16 cellular contexts compared by ENCODE assay signal in the genomic region with DNA sequence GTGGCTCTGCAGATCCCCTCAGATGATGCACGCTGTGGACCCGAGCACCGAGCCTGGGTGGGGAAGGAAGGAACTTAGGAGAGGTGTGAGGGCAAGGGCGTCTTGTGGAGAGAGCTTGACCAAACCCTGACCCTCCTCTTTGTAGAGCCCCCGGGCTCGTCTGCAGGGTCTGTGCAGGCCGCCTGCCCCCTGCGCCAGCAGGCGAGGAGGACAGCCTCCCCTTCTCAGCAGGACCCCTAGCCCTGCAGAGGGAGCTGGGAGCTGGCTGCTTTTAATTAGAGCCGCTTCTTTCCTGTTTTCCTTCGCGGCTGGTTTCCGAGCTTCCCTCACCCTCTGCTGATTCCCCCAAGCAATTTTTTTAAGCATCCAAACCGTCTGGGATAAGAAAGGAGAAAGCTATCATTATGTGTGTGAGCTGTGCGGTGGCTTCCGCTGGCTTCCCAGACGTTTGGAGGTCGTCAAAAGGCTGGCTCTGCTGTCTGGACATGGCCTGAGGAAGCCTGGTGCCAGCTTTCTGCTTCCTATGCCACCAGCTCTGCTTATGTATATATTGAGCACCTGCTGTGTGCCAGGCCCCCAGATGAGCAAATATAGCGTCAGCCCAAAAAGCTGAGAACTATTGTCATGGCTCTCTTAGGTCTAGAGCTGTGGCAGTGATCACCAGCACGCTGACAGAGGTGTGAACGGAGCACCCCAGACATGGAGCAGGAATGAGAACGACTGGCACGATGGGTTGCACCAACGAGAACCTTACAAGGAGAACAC.
DNase-seq lines count a peak whose midpoint lies in the region; FAIRE-seq and TF ChIP-seq lines count a peak whose summit lies in the region.
"Had no signal": no experiment of that assay in that cellular context is flagged by ENCODE, and none has a peak within 500 bp of the region (broad histone marks: within the 10 kb centered on the region; RNA-seq: fewer than 3 reads in every experiment).

No MANE protein-coding gene starts in this region.

- H3K4me2 ChIP-seq in neural cell (ENCODE audit: low read length), result no peak overlapping the region

- no peak for FAIRE-seq in GM19239 (lab: Jason Lieb, UNC)
- FAIRE-seq: frontal cortex had no signal

- peaks cover 59% of the 10 kb centered on the region for H3K4me1 Mint-ChIP-seq in brain

- TF ChIP-seq RAD21 in neural cell (conservative IDR thresholded peaks at IDR 0.05), result no peak

- peak; percentile 17 for DNase-seq in NCI-H146 (lab: John Stamatoyannopoulos, UW)
- DNase-seq in NCI-H146 treated with DMSO at 0.1 percent for 48 hours (lab: John Stamatoyannopoulos, UW; ENCODE audit: unreplicated experiment), result no peak
- DNase-seq in NCI-H1092 (lab: John Stamatoyannopoulos, UW), result peak; percentile 75
- DNase-seq in NCI-H187 treated with DMSO at 0.1 percent for 48 hours (lab: John Stamatoyannopoulos, UW), result no peak
- no peak for DNase-seq in GM19239 (ENCODE audit: insufficient read length, low spot score)
- no peak for DNase-seq in SIG-M5 treated with dmso at 0.1 percent for 504 hours (lab: John Stamatoyannopoulos, UW; ENCODE audit: unreplicated experiment)
- DNase-seq: 8988T; activated effector memory CD4-positive, alpha-beta T cell treated with anti-CD3 and anti-CD28 coated beads, Interleukin-2, amount 50 U/mL, for 16 hours; dermis blood vessel endothelial cell; left cardiac atrium; NCI-H1436 treated with DMSO at 0.1 percent for 48 hours; Peyer's patch; stimulated activated CD4-positive, alpha-beta T cell treated with anti-CD3 and anti-CD28 coated beads, Interleukin-2, amount 100 ng/mL, for 24 hours had no signal

- H3K9ac ChIP-seq in neural cell (ENCODE audit: low read length), result no peak overlapping the region

- peaks cover 3 to 13% (median 5%) of the 10 kb centered on the region in 5 experiments for H3K9me3 Mint-ChIP-seq in brain

- H3K4me3 ChIP-seq in neural cell (ENCODE audit: low read length), result no peak overlapping the region
- H3K4me3 ChIP-seq: Peyer's patch had no signal

- no peaks in the 10 kb centered on the region for H3K9me3 ChIP-seq in neural cell (ENCODE audit: low read length)
- H3K9me3 ChIP-seq: Peyer's patch had no signal

- H4K20me1 ChIP-seq in neural cell (ENCODE audit: insufficient read depth), result no peaks in the 10 kb centered on the region

- no peaks in the 10 kb centered on the region for H3K79me2 ChIP-seq in neural cell (replicated peaks; ENCODE audit: insufficient read depth, low read length)

- no peaks in the 10 kb centered on the region for H3K36me3 Mint-ChIP-seq in brain

- H3K27me3 Mint-ChIP-seq in brain, result no peaks in the 10 kb centered on the region

- no peak overlapping the region for H2AFZ ChIP-seq in neural cell (ENCODE audit: low read depth, low read length)

- H3K4me3 Mint-ChIP-seq in brain, result peak overlapping the region in 3 of 5 experiments; percentile 5 to 65 (median 62)

- no peaks in the 10 kb centered on the region for H3K27me3 ChIP-seq in neural cell (ENCODE audit: insufficient read depth, low read depth, low read length)
- H3K27me3 ChIP-seq: Peyer's patch had no signal

- H3K36me3 ChIP-seq in neural cell (ENCODE audit: insufficient read depth, low read length), result no peaks in the 10 kb centered on the region
- H3K36me3 ChIP-seq: Peyer's patch had no signal

- no peak for TF ChIP-seq EP300 in neural cell (conservative IDR thresholded peaks at IDR 0.05; ENCODE audit: poor library complexity, severe bottlenecking)

- TF ChIP-seq CTCF in brain (conservative IDR thresholded peaks at IDR 0.05) (peak; percentile 13 to 29), neural cell (IDR thresholded peaks at IDR 0.05; ENCODE audit: poor library complexity, severe bottlenecking) (peak; percentile 16)

- H3K9me2 ChIP-seq in neural cell (ENCODE audit: insufficient read depth, low read length), result no peaks in the 10 kb centered on the region

- H3K27ac Mint-ChIP-seq in brain, result peak overlapping the region; percentile 44 to 98 (median 92)

- H3F3A ChIP-seq in neural cell (ENCODE audit: insufficient read depth, low read length, poor library complexity, severe bottlenecking), result no peaks in the 10 kb centered on the region

- peak overlapping the region; percentile 29 for H3K27ac ChIP-seq in neural cell (ENCODE audit: low read length)
- H3K27ac ChIP-seq: Peyer's patch had no signal

TF ChIP-seq in neural cell, 6 proteins besides CTCF, POLR2A, EP300 and RAD21:
- TF ChIP-seq POLR2AphosphoS5 (IDR thresholded peaks at IDR 0.05), result peak; percentile 54
- TF ChIP-seq EZH2 (IDR thresholded peaks at IDR 0.05; ENCODE audit: borderline replicate concordance, insufficient read depth, low read length, poor library complexity, severe bottlenecking), result no peak
- TF ChIP-seq REST (IDR thresholded peaks at IDR 0.05; ENCODE audit: borderline replicate concordance), result peak; percentile 93

Comparison
In these comparisons a context has a peak if more than half of its experiments do, and no peak if none do; other contexts are left out.
1. DNase-seq: peak in NCI-H146 (single experiment) and NCI-H1092 (single experiment); none in NCI-H146 treated with DMSO at 0.1 percent for 48 hours (single experiment), NCI-H187 treated with DMSO at 0.1 percent for 48 hours (single experiment), GM19239 (single experiment) and SIG-M5 treated with dmso at 0.1 percent for 504 hours (single experiment).